21 cellular contexts compared by ENCODE assay signal in the genomic region with DNA sequence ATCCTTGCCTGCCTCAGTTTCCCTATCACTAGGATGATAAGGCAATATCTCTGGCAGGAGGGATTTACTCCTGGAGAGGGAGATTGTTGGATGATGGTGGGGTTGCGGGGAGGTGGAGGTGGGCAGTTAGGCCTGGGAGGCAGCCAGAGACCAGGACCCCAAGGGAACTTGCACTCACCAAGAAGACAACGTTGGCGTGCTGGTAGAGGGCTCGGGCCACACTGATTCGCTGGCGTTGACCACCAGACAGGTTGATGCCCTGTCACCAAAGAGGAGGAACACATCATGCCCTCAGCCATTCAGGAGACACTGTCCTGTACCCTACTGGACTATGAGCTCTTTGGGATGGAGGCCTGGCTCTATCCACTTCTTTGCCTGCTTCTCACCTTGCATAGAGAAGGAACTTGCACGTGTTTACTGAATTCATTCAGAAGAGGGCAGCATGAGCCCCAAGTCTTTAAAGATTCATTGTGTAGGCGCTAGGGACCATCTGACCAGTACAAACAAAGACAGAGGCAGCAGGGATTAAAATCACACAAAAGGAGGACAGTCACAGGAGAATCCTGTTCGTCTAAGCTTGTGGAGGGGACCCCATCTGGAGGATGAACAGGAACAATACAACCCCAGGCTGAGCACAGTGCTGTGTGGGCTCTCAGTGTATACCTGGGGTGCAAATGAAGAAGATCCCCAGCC. TPM values are rescaled to one million over a fixed set of nuclear protein-coding genes. Genes with fewer than 3 reads are reported as not detected.
A peak's percentile ranks its signal among the peaks of the same experiment; 100 is the strongest.
DNase-seq lines count a peak whose midpoint lies in the region; TF ChIP-seq lines count a peak whose summit lies in the region.
"Had no signal": no experiment of that assay in that cellular context is flagged by ENCODE, and none has a peak within 500 bp of the region (broad histone marks: within the 10 kb centered on the region; RNA-seq: fewer than 3 reads in every experiment).

No MANE protein-coding gene starts in this region.

- H3F3A ChIP-seq in MM.1S (ENCODE audit: insufficient read depth, low read length), result no peaks in the 10 kb centered on the region

- peak overlapping the region; percentile 11 for H3K27ac Mint-ChIP-seq in glutamatergic neuron (ENCODE audit: unreplicated experiment)
- H3K27ac Mint-ChIP-seq: activated naive CD4-positive, alpha-beta T cell treated with anti-CD3 and anti-CD28 coated beads, Interleukin-2, amount 50 U/mL, for 24 hours; CD4-positive, alpha-beta T cell; naive thymus-derived CD8-positive, alpha-beta T cell had no signal

- H3K4me3 ChIP-seq in sigmoid colon, result no peak overlapping the region
- no peak overlapping the region for H3K4me3 ChIP-seq in MM.1S (ENCODE audit: low read length)
- H3K4me3 ChIP-seq: gastrocnemius medialis had no signal

- peaks cover 5% of the 10 kb centered on the region for H3K27me3 Mint-ChIP-seq in glutamatergic neuron (ENCODE audit: unreplicated experiment)

- H3K36me3 ChIP-seq in sigmoid colon (no peaks in the 10 kb centered on the region), MM.1S (replicated peaks; ENCODE audit: insufficient read depth, low read length) (no peaks in the 10 kb centered on the region)
- H3K36me3 ChIP-seq: gastrocnemius medialis had no signal

- H3K9me3 ChIP-seq in sigmoid colon (no peaks in the 10 kb centered on the region), MM.1S (replicated peaks; ENCODE audit: insufficient read depth, low read length) (no peaks in the 10 kb centered on the region)
- H3K9me3 ChIP-seq: gastrocnemius medialis had no signal

- intact Hi-C loops in sigmoid colon (cut with DNase I), result no loop called here

- no peak for TF ChIP-seq CTCF in glutamatergic neuron (IDR thresholded peaks at IDR 0.05; ENCODE audit: partially characterized antibody, unreplicated experiment)
- TF ChIP-seq CTCF in sigmoid colon (IDR thresholded peaks at IDR 0.05), result no peak
- no peak for TF ChIP-seq CTCF in MM.1S (IDR thresholded peaks at IDR 0.05; ENCODE audit: low read length)

- H3K27me3 ChIP-seq in sigmoid colon (no peaks in the 10 kb centered on the region), MM.1S (replicated peaks; ENCODE audit: insufficient read depth, low read length) (no peaks in the 10 kb centered on the region)
- H3K27me3 ChIP-seq: gastrocnemius medialis had no signal

- no peaks in the 10 kb centered on the region for H3K9me2 ChIP-seq in MM.1S (replicated peaks; ENCODE audit: insufficient read depth, low read length)

- no peak overlapping the region for H2AFZ ChIP-seq in MM.1S (ENCODE audit: low read length)

- no peak overlapping the region for H3K4me2 ChIP-seq in MM.1S (ENCODE audit: low read depth, low read length)

- H3K4me1 Mint-ChIP-seq in glutamatergic neuron (ENCODE audit: low read depth, unreplicated experiment), result no peaks in the 10 kb centered on the region
- H3K4me1 Mint-ChIP-seq: activated naive CD4-positive, alpha-beta T cell treated with anti-CD3 and anti-CD28 coated beads, Interleukin-2, amount 50 U/mL, for 24 hours had no signal

- DNase-seq in NCI-H510A treated with DMSO at 0.1 percent for 48 hours (lab: John Stamatoyannopoulos, UW), result peak; percentile 16
- DNase-seq in NCI-H510A (lab: John Stamatoyannopoulos, UW), result no peak
- DNase-seq in NCI-H69 (lab: John Stamatoyannopoulos, UW), result peak; percentile 91
- DNase-seq in glutamatergic neuron, result no peak
- no peak for DNase-seq in COLO829 (ENCODE audit: low spot score)
- DNase-seq in SHP77 treated with DMSO at 0.1 percent for 48 hours (lab: John Stamatoyannopoulos, UW), result no peak
- DNase-seq in sigmoid colon, result no peak
- DNase-seq in MM.1S, result no peak
- DNase-seq: activated CD4-positive, alpha-beta T cell treated with anti-CD3 and anti-CD28 coated beads for 48 hours; CD4-positive, alpha-beta T cell; cortex of kidney; gastrocnemius medialis; Kasumi-1; naive thymus-derived CD8-positive, alpha-beta T cell; NCI-H187 treated with DMSO at 0.1 percent for 48 hours; Right ventricle myocardium superior; stimulated activated CD4-positive, alpha-beta T cell treated with anti-CD3 and anti-CD28 coated beads, Interleukin-15, amount 100 ng/mL, for 24 hours; stimulated activated naive CD8-positive, alpha-beta T cell treated with anti-CD3 and anti-CD28 coated beads, Interleukin-15, Interleukin-2, amounts not matched to agents 100 U/mL and 50 U/mL, for 24 hours had no signal

- H3K36me3 Mint-ChIP-seq in glutamatergic neuron (ENCODE audit: unreplicated experiment), result no peaks in the 10 kb centered on the region
- H3K36me3 Mint-ChIP-seq: activated naive CD4-positive, alpha-beta T cell treated with anti-CD3 and anti-CD28 coated beads, Interleukin-2, amount 50 U/mL, for 24 hours; naive thymus-derived CD8-positive, alpha-beta T cell had no signal

- TF ChIP-seq POLR2A in sigmoid colon (IDR thresholded peaks at IDR 0.05), result no peak

- no peaks in the 10 kb centered on the region for H4K20me1 ChIP-seq in MM.1S (ENCODE audit: insufficient read depth, low read length)

- no peak overlapping the region for H3K4me3 Mint-ChIP-seq in glutamatergic neuron (ENCODE audit: unreplicated experiment)
- H3K4me3 Mint-ChIP-seq: activated naive CD4-positive, alpha-beta T cell treated with anti-CD3 and anti-CD28 coated beads, Interleukin-2, amount 50 U/mL, for 24 hours; CD4-positive, alpha-beta T cell; naive thymus-derived CD8-positive, alpha-beta T cell had no signal

- no peak overlapping the region for H3K9ac ChIP-seq in MM.1S (ENCODE audit: low read length)

- no peak for TF ChIP-seq EP300 in sigmoid colon (IDR thresholded peaks at IDR 0.05)

- H3K4me1 ChIP-seq in sigmoid colon (no peaks in the 10 kb centered on the region), MM.1S (ENCODE audit: low read length) (no peaks in the 10 kb centered on the region)

- H3K79me2 ChIP-seq in MM.1S (ENCODE audit: low read length), result no peaks in the 10 kb centered on the region

- WGBS in sigmoid colon, 2 donors, result 80 to 81% methylated on average over 9 of the region's 9 CpGs

- H3K9me3 Mint-ChIP-seq in glutamatergic neuron (ENCODE audit: unreplicated experiment), result peaks cover 4% of the 10 kb centered on the region
- H3K9me3 Mint-ChIP-seq: activated naive CD4-positive, alpha-beta T cell treated with anti-CD3 and anti-CD28 coated beads, Interleukin-2, amount 50 U/mL, for 24 hours; CD4-positive, alpha-beta T cell; naive thymus-derived CD8-positive, alpha-beta T cell; T-helper 2 cell treated with Interferon-gamma antibody and Interleukin-4, amounts not matched to agents 5 μg/mL and 100 μg/mL, for 36 hours had no signal

- H3K27ac ChIP-seq in sigmoid colon (no peak overlapping the region), MM.1S (ENCODE audit: low read length) (no peak overlapping the region)
- H3K27ac ChIP-seq: epithelial cell of prostate, gastrocnemius medialis had no signal

RNA-seq across cellular contexts. Expression of a gene that starts 24.2 kb away (rescaled TPM):
- 1.2 TPM for total RNA-seq in glutamatergic neuron (ENCODE audit: unreplicated experiment)
- under 1 TPM; 0.16 to 0.71 (median 0.34) TPM for total RNA-seq in sigmoid colon
- polyA plus RNA-seq in sigmoid colon, result 1 to 10 TPM in 1 of 3 donors, under 1 TPM in 2; 0.60 to 1.6 (median 0.92) TPM
- polyA plus RNA-seq: naive thymus-derived CD8-positive, alpha-beta T cell had no signal

Comparison
In these comparisons a context has a peak if more than half of its experiments do, and no peak if none do; other contexts are left out.
1. DNase-seq: peak in NCI-H510A treated with DMSO at 0.1 percent for 48 hours (single experiment) and NCI-H69 (single experiment); none in NCI-H510A (single experiment), glutamatergic neuron (single experiment), COLO829 (single experiment), SHP77 treated with DMSO at 0.1 percent for 48 hours (single experiment), sigmoid colon (single experiment) and MM.1S (single experiment).